In the genomic region with DNA sequence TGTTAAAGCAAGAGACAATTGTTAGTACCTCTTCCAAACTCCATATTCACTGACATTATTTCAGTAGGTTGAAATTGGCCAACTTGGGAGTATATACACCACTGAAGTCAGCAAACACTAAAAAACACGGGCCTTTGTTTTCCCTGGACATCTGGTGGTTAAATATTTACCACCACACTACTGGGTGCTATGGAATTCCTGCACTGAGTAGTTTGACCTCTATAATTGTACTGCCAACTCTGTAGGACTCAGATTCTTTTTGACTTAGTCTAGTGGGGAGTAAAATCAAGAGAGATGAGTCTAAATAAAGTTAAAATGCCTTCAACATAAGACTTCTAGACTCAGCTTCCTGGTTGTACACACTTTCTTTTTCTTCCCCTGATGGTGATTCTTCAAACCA, we compare ENCODE assay signal across 15 cellular contexts. TPM values are rescaled to one million over a fixed set of nuclear protein-coding genes. Genes with fewer than 3 reads are reported as not detected.
DNase-seq lines count a peak whose midpoint lies in the region; ATAC-seq, FAIRE-seq and TF ChIP-seq lines count a peak whose summit lies in the region.
"Had no signal": no experiment of that assay in that cellular context is flagged by ENCODE, and none has a peak within 500 bp of the region (broad histone marks: within the 10 kb centered on the region; RNA-seq: fewer than 3 reads in every experiment).

No MANE protein-coding gene starts in this region.

- ATAC-seq in DND-41 (ENCODE audit: insufficient read depth, low read depth) (no peak), GM21390 (IDR thresholded peaks at IDR 0.05; ENCODE audit: unreplicated experiment) (no peak), natural killer cell (no peak)

- H3K4me3 Mint-ChIP-seq in natural killer cell = no peak overlapping the region
- H3K4me3 Mint-ChIP-seq: CD4-positive, alpha-beta memory T cell had no signal

- 50 to 59% methylated on average over 1 of the region's 1 CpG for WGBS in thyroid gland, 2 donors

- no peaks in the 10 kb centered on the region for H3K36me3 Mint-ChIP-seq in natural killer cell
- H3K36me3 Mint-ChIP-seq: CD4-positive, alpha-beta memory T cell had no signal

- H3K4me2 ChIP-seq in DND-41 (ENCODE audit: insufficient read depth, low read length) (no peak overlapping the region), MM.1S (ENCODE audit: low read depth, low read length) (no peak overlapping the region), fibroblast of lung (ENCODE audit: extremely low read depth, insufficient read depth, low read length) (peak overlapping the region; percentile 23)

- peaks cover 14% of the 10 kb centered on the region in 2 donors for H3K27me3 Mint-ChIP-seq in natural killer cell (ENCODE audit: low read depth in 2 of 2)

- H3K9me3 ChIP-seq in DND-41 (ENCODE audit: insufficient read depth, low read length, severe bottlenecking) (no peaks in the 10 kb centered on the region), MM.1S (replicated peaks; ENCODE audit: insufficient read depth, low read length) (no peaks in the 10 kb centered on the region), fibroblast of lung (ENCODE audit: control insufficient read depth, insufficient read depth, low read depth, low read length) (no peaks in the 10 kb centered on the region), thyroid gland (no peaks in the 10 kb centered on the region)

- H3K27me3 ChIP-seq in DND-41 (ENCODE audit: insufficient read depth, low read length, poor library complexity) = no peaks in the 10 kb centered on the region
- no peaks in the 10 kb centered on the region for H3K27me3 ChIP-seq in MM.1S (replicated peaks; ENCODE audit: insufficient read depth, low read length)
- no peaks in the 10 kb centered on the region for H3K27me3 ChIP-seq in fibroblast of lung (ENCODE audit: control insufficient read depth, insufficient read depth, low read length)
- H3K27me3 ChIP-seq in thyroid gland = no peaks in the 10 kb centered on the region

- peaks cover 75% of the 10 kb centered on the region for H3K4me1 ChIP-seq in DND-41 (ENCODE audit: insufficient read depth, low read length)
- H3K4me1 ChIP-seq in MM.1S (ENCODE audit: low read length) = peaks cover 18% of the 10 kb centered on the region
- peaks cover 4% of the 10 kb centered on the region for H3K4me1 ChIP-seq in fibroblast of lung (ENCODE audit: control insufficient read depth, extremely low read depth, insufficient read depth, low read length)
- H3K4me1 ChIP-seq in thyroid gland = peaks cover 0 to 10% of the 10 kb centered on the region in 2 donors

- H3K4me1 Mint-ChIP-seq in natural killer cell = peaks cover 0 to 5% of the 10 kb centered on the region in 2 donors

- H3K79me2 ChIP-seq in DND-41 (ENCODE audit: insufficient read depth, low read length) (no peaks in the 10 kb centered on the region), MM.1S (ENCODE audit: low read length) (no peaks in the 10 kb centered on the region), fibroblast of lung (ENCODE audit: control insufficient read depth, insufficient read depth, low read length) (no peaks in the 10 kb centered on the region)

- TF ChIP-seq POLR2A in thyroid gland (IDR thresholded peaks at IDR 0.05) = no peak

- H4K20me1 ChIP-seq in DND-41 (ENCODE audit: insufficient read depth, low read length) = no peaks in the 10 kb centered on the region
- H4K20me1 ChIP-seq in MM.1S (ENCODE audit: insufficient read depth, low read length) = no peaks in the 10 kb centered on the region
- no peaks in the 10 kb centered on the region for H4K20me1 ChIP-seq in fibroblast of lung (ENCODE audit: control insufficient read depth, extremely low read depth, insufficient read depth, low read length)

- no peaks in the 10 kb centered on the region for H3K9me2 ChIP-seq in MM.1S (replicated peaks; ENCODE audit: insufficient read depth, low read length)

- no peak for DNase-seq in DND-41
- DNase-seq in MM.1S = no peak
- peak; percentile 53 to 79 for DNase-seq in fibroblast of lung (ENCODE audit: low read depth in 2 of 2)
- DNase-seq in non-pigmented ciliary epithelial cell (ENCODE audit: low read depth) = peak; percentile 46
- DNase-seq in thyroid gland = no peak
- DNase-seq in HTR-8/SVneo (ENCODE audit: insufficient read length, low spot score) = no peak
- no peak for DNase-seq in natural killer cell
- DNase-seq: activated CD8-positive, alpha-beta memory T cell treated with anti-CD3 and anti-CD28 coated beads, Interleukin-2, amount 50 U/mL, for 4 hours; amniotic stem cell; CD4-positive, alpha-beta memory T cell; GOT3; hippocampal formation; Kasumi-1 had no signal

- H3K9ac ChIP-seq in DND-41 (ENCODE audit: low read depth, low read length) (no peak overlapping the region), MM.1S (ENCODE audit: low read length) (no peak overlapping the region), fibroblast of lung (ENCODE audit: insufficient read depth, low read length) (no peak overlapping the region)

- intact Hi-C loops in thyroid gland (cut with DNase I) = no loop called here
- intact Hi-C loops in natural killer cell (cut with micrococcal nuclease) = no loop called here

- no peak for FAIRE-seq in HTR-8/SVneo (lab: Jason Lieb, UNC)

- no peaks in the 10 kb centered on the region for H3F3A ChIP-seq in MM.1S (ENCODE audit: insufficient read depth, low read length)

- TF ChIP-seq CTCF in DND-41 (IDR thresholded peaks at IDR 0.05; ENCODE audit: borderline replicate concordance, extremely low read depth, low read length, poor library complexity, severe bottlenecking) (no peak), MM.1S (IDR thresholded peaks at IDR 0.05; ENCODE audit: low read length) (no peak), fibroblast of lung (conservative IDR thresholded peaks at IDR 0.05 in 1 of 2, IDR thresholded peaks at IDR 0.05 in 1 of 2; ENCODE audit: low read depth in 1 of 2, low read length in 2 of 2) (no peak), thyroid gland (IDR thresholded peaks at IDR 0.05) (no peak), natural killer cell (IDR thresholded peaks at IDR 0.05) (no peak)

- H3K27ac Mint-ChIP-seq in natural killer cell = no peak overlapping the region
- H3K27ac Mint-ChIP-seq: CD4-positive, alpha-beta memory T cell had no signal

- H3K4me3 ChIP-seq in DND-41 (ENCODE audit: low read depth in 1 of 2, low read length in 2 of 2) = no peak overlapping the region
- no peak overlapping the region for H3K4me3 ChIP-seq in MM.1S (ENCODE audit: low read length)
- no peak overlapping the region for H3K4me3 ChIP-seq in fibroblast of lung (replicated peaks in 1 of 4; ENCODE audit: control extremely low read depth in 1 of 4, insufficient read depth in 1 of 4, low read depth in 3 of 4, low read length in 4 of 4)
- no peak overlapping the region for H3K4me3 ChIP-seq in thyroid gland (replicated peaks in 1 of 3)

- H2AFZ ChIP-seq in DND-41 (ENCODE audit: low read depth, low read length) (peak overlapping the region; percentile 21; the same call in 1 of the 2 replicates), MM.1S (ENCODE audit: low read length) (peak overlapping the region; percentile 7; the same call in 1 of the 2 replicates), fibroblast of lung (ENCODE audit: low read length) (peak overlapping the region; percentile 31)

- peak overlapping the region; percentile 23; the same call in 1 of the 2 replicates for H3K27ac ChIP-seq in DND-41 (ENCODE audit: low read length)
- H3K27ac ChIP-seq in MM.1S (ENCODE audit: low read length) = no peak overlapping the region
- no peak overlapping the region for H3K27ac ChIP-seq in fibroblast of lung (ENCODE audit: insufficient read depth, low read length)
- no peak overlapping the region for H3K27ac ChIP-seq in thyroid gland
- H3K27ac ChIP-seq: VCaP had no signal

- no peaks in the 10 kb centered on the region for H3K36me3 ChIP-seq in DND-41 (ENCODE audit: insufficient read depth, low read length)
- H3K36me3 ChIP-seq in MM.1S (replicated peaks; ENCODE audit: insufficient read depth, low read length) = no peaks in the 10 kb centered on the region
- no peaks in the 10 kb centered on the region for H3K36me3 ChIP-seq in fibroblast of lung (ENCODE audit: control insufficient read depth, insufficient read depth, low read length)
- no peaks in the 10 kb centered on the region for H3K36me3 ChIP-seq in thyroid gland

- no peaks in the 10 kb centered on the region for H3K9me3 Mint-ChIP-seq in natural killer cell
- H3K9me3 Mint-ChIP-seq: CD4-positive, alpha-beta memory T cell had no signal

RNA-seq across cellular contexts. Expression of a gene that starts 41.3 kb away (rescaled TPM):
- total RNA-seq in fibroblast of lung (15.4 and 17.7 TPM in 2 replicates), thyroid gland (100 to 1,000 TPM; 148 to 177 (median 158) TPM), natural killer cell (100 to 1,000 TPM; 220 to 269 (median 227) TPM)
- polyA plus RNA-seq in fibroblast of lung = 28.6 and 64.1 TPM in 2 replicates
- polyA plus RNA-seq in fibroblast of lung (2012) = 15.7 and 35.1 TPM in 2 replicates
- 19.3 and 74.3 TPM in 2 replicates for polyA minus RNA-seq in fibroblast of lung (ENCODE audit: low replicate concordance)

Comparison
In these comparisons a context has a peak if more than half of its experiments do, and no peak if none do; other contexts are left out.
1. DNase-seq: peak in fibroblast of lung (2 of 2) and non-pigmented ciliary epithelial cell (single experiment); none in DND-41 (single experiment), MM.1S (single experiment), thyroid gland (0 of 2), HTR-8/SVneo (single experiment) and natural killer cell (single experiment).
2. Peak in every context shown above with its lines, with median percentiles within 50 percentile points of each other: H2AFZ ChIP-seq.